Comparison of ENCODE assay signal across 33 cellular contexts in the genomic region with DNA sequence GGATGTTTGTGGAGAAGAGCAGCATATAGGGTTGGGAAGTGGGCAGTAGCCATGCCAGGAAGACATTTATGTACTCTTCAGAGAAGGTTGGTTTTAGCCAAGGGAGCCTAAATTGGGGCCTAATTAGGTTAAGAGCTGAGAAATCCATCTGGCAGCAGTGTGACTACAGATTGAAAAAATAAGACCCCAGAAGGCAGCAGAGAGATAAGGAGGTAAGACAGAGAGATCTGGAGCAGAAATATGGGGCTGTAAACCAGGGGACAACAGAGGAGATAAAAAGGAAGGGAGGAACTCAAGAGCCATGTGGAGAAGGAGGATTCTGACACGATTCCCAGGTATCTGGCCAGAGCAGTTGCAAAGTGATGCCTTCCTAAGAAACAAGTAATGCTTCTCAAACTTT. TPM values are rescaled to one million over a fixed set of nuclear protein-coding genes. Genes with fewer than 3 reads are reported as not detected.
"Had no signal": no experiment of that assay in that cellular context is flagged by ENCODE, and none has a peak within 500 bp of the region (broad histone marks: within the 10 kb centered on the region; RNA-seq: fewer than 3 reads in every experiment).

No MANE protein-coding gene starts in this region.

- H2AFZ ChIP-seq: hepatocyte had no signal

- H3K4me3 Mint-ChIP-seq: activated B cell treated with CpG ODN at 0.5 μM for 24 hours; activated CD8-positive, alpha-beta T cell treated with anti-CD3 and anti-CD28 coated beads for 36 hours; activated naive CD4-positive, alpha-beta T cell treated with anti-CD3 and anti-CD28 coated beads for 36 hours; activated naive CD4-positive, alpha-beta T cell treated with anti-CD3 and anti-CD28 coated beads, Interleukin-2, amount 50 U/mL, for 24 hours; activated naive CD8-positive, alpha-beta T cell treated with anti-CD3 and anti-CD28 coated beads for 36 hours; activated naive CD8-positive, alpha-beta T cell treated with anti-CD3 and anti-CD28 coated beads, Interleukin-2, amount 50 U/mL, for 24 hours; activated T-cell treated with anti-CD3 and anti-CD28 coated beads, Interleukin-2, amount 50 U/mL, for 4 hours; dendritic cell treated with granulocyte-macrophage colony-stimulating factor and Interleukin-4, amounts not matched to agents 40 ng/mL and 50 ng/mL, for 4 days; endodermal cell; T-helper 2 cell treated with Interferon-gamma antibody and Interleukin-4, amounts not matched to agents 5 μg/mL and 100 μg/mL, for 36 hours had no signal

- H3K36me3 ChIP-seq: adrenal gland, colonic mucosa, gastrocnemius medialis, heart right ventricle had no signal

- H3K79me2 ChIP-seq: hepatocyte had no signal

- DNase-seq: activated B cell treated with CpG ODN at 0.5 μM for 24 hours; activated CD4-positive, alpha-beta T cell treated with anti-CD3 and anti-CD28 coated beads for 48 hours; activated CD4-positive, alpha-beta T cell treated with anti-CD3 and anti-CD28 coated beads, Interleukin-2, amount 50 U/mL, for 1 hour; activated CD4-positive, alpha-beta T cell treated with anti-CD3 and anti-CD28 coated beads, Interleukin-2, amount 50 U/mL, for 48 hours; activated CD8-positive, alpha-beta memory T cell treated with anti-CD3 and anti-CD28 coated beads for 24 hours; activated CD8-positive, alpha-beta T cell treated with anti-CD3 and anti-CD28 coated beads for 36 hours; activated effector memory CD4-positive, alpha-beta T cell treated with anti-CD3 and anti-CD28 coated beads, Interleukin-2, amount 50 U/mL, for 16 hours; activated naive CD4-positive, alpha-beta T cell treated with anti-CD3 and anti-CD28 coated beads for 36 hours; activated naive CD8-positive, alpha-beta T cell treated with anti-CD3 and anti-CD28 coated beads for 36 hours; activated naive CD8-positive, alpha-beta T cell treated with anti-CD3 and anti-CD28 coated beads, Interleukin-2, amount 50 U/mL, for 24 hours; activated T-cell treated with anti-CD3 and anti-CD28 coated beads, Interleukin-2, amount 50 U/mL, for 4 hours; adrenal gland; amygdala; aorta; body of pancreas; colonic mucosa; dorsolateral prefrontal cortex; effector memory CD4-positive, alpha-beta T cell; endodermal cell; foreskin keratinocyte; gastrocnemius medialis; heart right ventricle; T1000; WERI-Rb-1 had no signal

- H3K27ac ChIP-seq: adrenal gland, body of pancreas, colonic mucosa, foreskin keratinocyte, gastrocnemius medialis, heart right ventricle, hepatocyte, WERI-Rb-1 had no signal

- H3K4me1 ChIP-seq: adrenal gland, colonic mucosa, foreskin keratinocyte, gastrocnemius medialis, heart right ventricle had no signal

- ATAC-seq: activated CD4-positive, CD25-positive, alpha-beta regulatory T cell treated with anti-CD3 and anti-CD28 coated beads, Interleukin-2, amount 50 U/mL, for 24 hours; activated CD8-positive, alpha-beta T cell treated with anti-CD3 and anti-CD28 coated beads for 36 hours; activated naive CD8-positive, alpha-beta T cell treated with anti-CD3 and anti-CD28 coated beads, Interleukin-2, amount 50 U/mL, for 24 hours; activated T-cell treated with anti-CD3 and anti-CD28 coated beads, Interleukin-2, amount 50 U/mL, for 4 hours; body of pancreas; esophagus mucosa; foreskin keratinocyte; gastrocnemius medialis; heart right ventricle had no signal

- H3K36me3 Mint-ChIP-seq: activated naive CD8-positive, alpha-beta T cell treated with anti-CD3 and anti-CD28 coated beads for 36 hours had no signal

- H3K27ac Mint-ChIP-seq: activated B cell treated with CpG ODN at 0.5 μM for 24 hours; activated CD8-positive, alpha-beta T cell treated with anti-CD3 and anti-CD28 coated beads for 36 hours; activated naive CD4-positive, alpha-beta T cell treated with anti-CD3 and anti-CD28 coated beads for 36 hours; activated naive CD4-positive, alpha-beta T cell treated with anti-CD3 and anti-CD28 coated beads, Interleukin-2, amount 50 U/mL, for 24 hours; activated naive CD8-positive, alpha-beta T cell treated with anti-CD3 and anti-CD28 coated beads for 36 hours; activated naive CD8-positive, alpha-beta T cell treated with anti-CD3 and anti-CD28 coated beads, Interleukin-2, amount 50 U/mL, for 24 hours; activated T-helper 2 cell treated with anti-CD3 and anti-CD28 coated beads, Interferon-gamma antibody, Interleukin-2, Interleukin-4, amounts not matched to agents 10 μg/mL and 5 μg/mL and 100 μg/mL, durations not matched to agents 14 hours and 24 hours and 36 hours; dendritic cell treated with granulocyte-macrophage colony-stimulating factor and Interleukin-4, amounts not matched to agents 40 ng/mL and 50 ng/mL, for 4 days; endodermal cell; T-helper 2 cell treated with Interferon-gamma antibody and Interleukin-4, amounts not matched to agents 5 μg/mL and 100 μg/mL, for 36 hours had no signal

- H3K27me3 ChIP-seq: adrenal gland, body of pancreas, colonic mucosa, dorsolateral prefrontal cortex, gastrocnemius medialis, heart right ventricle, hepatocyte had no signal

- H3K4me1 Mint-ChIP-seq: activated naive CD4-positive, alpha-beta T cell treated with anti-CD3 and anti-CD28 coated beads, Interleukin-2, amount 50 U/mL, for 24 hours had no signal

- H3K9me3 ChIP-seq: adrenal gland, body of pancreas, colonic mucosa, gastrocnemius medialis, heart right ventricle had no signal

- H3K4me2 ChIP-seq: hepatocyte had no signal

- H3K4me3 ChIP-seq: adrenal gland, body of pancreas, colonic mucosa, dorsolateral prefrontal cortex, gastrocnemius medialis, heart right ventricle, hepatocyte had no signal

- H3K27me3 Mint-ChIP-seq: activated B cell treated with CpG ODN at 0.5 μM for 24 hours; activated CD8-positive, alpha-beta T cell treated with anti-CD3 and anti-CD28 coated beads for 36 hours; activated naive CD4-positive, alpha-beta T cell treated with anti-CD3 and anti-CD28 coated beads, Interleukin-2, amount 50 U/mL, for 24 hours; activated naive CD8-positive, alpha-beta T cell treated with anti-CD3 and anti-CD28 coated beads for 36 hours; activated naive CD8-positive, alpha-beta T cell treated with anti-CD3 and anti-CD28 coated beads, Interleukin-2, amount 50 U/mL, for 24 hours; dendritic cell treated with granulocyte-macrophage colony-stimulating factor and Interleukin-4, amounts not matched to agents 40 ng/mL and 50 ng/mL, for 4 days had no signal

- H3K9me3 Mint-ChIP-seq: activated B cell treated with CpG ODN at 0.5 μM for 24 hours; activated CD8-positive, alpha-beta T cell treated with anti-CD3 and anti-CD28 coated beads for 36 hours; activated naive CD4-positive, alpha-beta T cell treated with anti-CD3 and anti-CD28 coated beads for 36 hours; activated naive CD4-positive, alpha-beta T cell treated with anti-CD3 and anti-CD28 coated beads, Interleukin-2, amount 50 U/mL, for 24 hours; activated naive CD8-positive, alpha-beta T cell treated with anti-CD3 and anti-CD28 coated beads for 36 hours; activated naive CD8-positive, alpha-beta T cell treated with anti-CD3 and anti-CD28 coated beads, Interleukin-2, amount 50 U/mL, for 24 hours; activated T-cell treated with anti-CD3 and anti-CD28 coated beads, Interleukin-2, amount 50 U/mL, for 4 hours; activated T-helper 2 cell treated with anti-CD3 and anti-CD28 coated beads, Interferon-gamma antibody, Interleukin-2, Interleukin-4, amounts not matched to agents 10 μg/mL and 5 μg/mL and 100 μg/mL, durations not matched to agents 14 hours and 24 hours and 36 hours; dendritic cell treated with granulocyte-macrophage colony-stimulating factor and Interleukin-4, amounts not matched to agents 40 ng/mL and 50 ng/mL, for 4 days; endodermal cell; T-helper 2 cell treated with Interferon-gamma antibody and Interleukin-4, amounts not matched to agents 5 μg/mL and 100 μg/mL, for 36 hours had no signal

RNA-seq across cellular contexts. Expression of a gene that starts 32.9 kb away (rescaled TPM):
- total RNA-seq: activated B cell treated with CpG ODN at 0.5 μM for 24 hours; activated CD8-positive, alpha-beta T cell treated with anti-CD3 and anti-CD28 coated beads for 36 hours; activated naive CD4-positive, alpha-beta T cell treated with anti-CD3 and anti-CD28 coated beads for 36 hours; activated naive CD8-positive, alpha-beta T cell treated with anti-CD3 and anti-CD28 coated beads for 36 hours; activated T-cell treated with anti-CD3 and anti-CD28 coated beads, Interleukin-2, amount 50 U/mL, for 4 hours; activated T-helper 2 cell treated with anti-CD3 and anti-CD28 coated beads, Interferon-gamma antibody, Interleukin-2, Interleukin-4, amounts not matched to agents 10 μg/mL and 5 μg/mL and 100 μg/mL, durations not matched to agents 14 hours and 24 hours and 36 hours; aorta; chondrocyte; epithelial cell of proximal tubule; esophagus mucosa; foreskin keratinocyte; gastrocnemius medialis had no signal
